Comparison of ENCODE assay signal across 20 cellular contexts in genomic region chr2:209519271-209519670, GRCh38.
"Had no signal": no experiment of that assay in that cellular context is flagged by ENCODE, and none has a peak within 500 bp of the region (broad histone marks: within the 10 kb centered on the region; RNA-seq: fewer than 3 reads in every experiment).

No MANE protein-coding gene starts in this region.

- DNase-seq: activated CD4-positive, alpha-beta memory T cell treated with anti-CD3 and anti-CD28 coated beads for 36 hours; activated CD4-positive, alpha-beta T cell treated with anti-CD3 and anti-CD28 coated beads for 48 hours; activated naive CD4-positive, alpha-beta T cell treated with anti-CD3 and anti-CD28 coated beads for 36 hours; activated naive CD8-positive, alpha-beta T cell treated with anti-CD3 and anti-CD28 coated beads, Interleukin-2, amount 10 ng/mL, durations not matched to agents 7 days and 5 days; activated T-cell treated with anti-CD3 and anti-CD28 coated beads, Interleukin-2, amount 50 U/mL, for 48 hours; amygdala; cerebellar nuclear complex; left colon; pancreas; psoas muscle; spleen; stimulated activated CD4-positive, alpha-beta T cell treated with anti-CD3 and anti-CD28 coated beads, Interleukin-4, amount 100 ng/mL, for 24 hours; stimulated activated naive CD4-positive, alpha-beta T cell treated with Interleukin-2 at 50 U/mL for 16 hours; T-helper 9 cell; upper lobe of left lung had no signal

- H3K27me3 ChIP-seq: pancreas, right atrium auricular region, spleen, upper lobe of left lung had no signal

- H3K4me3 Mint-ChIP-seq: activated CD4-positive, alpha-beta memory T cell treated with anti-CD3 and anti-CD28 coated beads for 36 hours; activated naive CD4-positive, alpha-beta T cell treated with anti-CD3 and anti-CD28 coated beads for 36 hours; activated naive CD8-positive, alpha-beta T cell treated with anti-CD3 and anti-CD28 coated beads, Interleukin-2, amount 10 ng/mL, durations not matched to agents 7 days and 5 days; memory B cell; nephron had no signal

- ATAC-seq: left colon, pancreas, psoas muscle had no signal

- H3K4me1 Mint-ChIP-seq: activated naive CD8-positive, alpha-beta T cell treated with anti-CD3 and anti-CD28 coated beads, Interleukin-2, amount 10 ng/mL, durations not matched to agents 7 days and 5 days; nephron had no signal

- H3K27ac Mint-ChIP-seq: activated CD4-positive, alpha-beta memory T cell treated with anti-CD3 and anti-CD28 coated beads for 36 hours; activated naive CD4-positive, alpha-beta T cell treated with anti-CD3 and anti-CD28 coated beads for 36 hours; activated naive CD8-positive, alpha-beta T cell treated with anti-CD3 and anti-CD28 coated beads, Interleukin-2, amount 10 ng/mL, durations not matched to agents 7 days and 5 days; memory B cell; nephron had no signal

- H3K4me3 ChIP-seq: coronary artery, pancreas, psoas muscle, right atrium auricular region, spleen, upper lobe of left lung had no signal

- H3K36me3 ChIP-seq: pancreas, right atrium auricular region, spleen, upper lobe of left lung had no signal

- H3K27me3 Mint-ChIP-seq: activated CD4-positive, alpha-beta memory T cell treated with anti-CD3 and anti-CD28 coated beads for 36 hours; activated naive CD8-positive, alpha-beta T cell treated with anti-CD3 and anti-CD28 coated beads, Interleukin-2, amount 10 ng/mL, durations not matched to agents 7 days and 5 days; memory B cell had no signal

- H3K9me3 ChIP-seq: pancreas, psoas muscle, right atrium auricular region, spleen, upper lobe of left lung had no signal

- H3K36me3 Mint-ChIP-seq: activated CD4-positive, alpha-beta memory T cell treated with anti-CD3 and anti-CD28 coated beads for 36 hours; activated naive CD8-positive, alpha-beta T cell treated with anti-CD3 and anti-CD28 coated beads, Interleukin-2, amount 10 ng/mL, durations not matched to agents 7 days and 5 days; memory B cell had no signal

- H3K27ac ChIP-seq: coronary artery, epithelial cell of prostate, pancreas, psoas muscle, right atrium auricular region, spleen, upper lobe of left lung had no signal

- H3K9me3 Mint-ChIP-seq: activated CD4-positive, alpha-beta memory T cell treated with anti-CD3 and anti-CD28 coated beads for 36 hours; activated naive CD4-positive, alpha-beta T cell treated with anti-CD3 and anti-CD28 coated beads for 36 hours; activated naive CD8-positive, alpha-beta T cell treated with anti-CD3 and anti-CD28 coated beads, Interleukin-2, amount 10 ng/mL, durations not matched to agents 7 days and 5 days; memory B cell; nephron had no signal

- H3K4me1 ChIP-seq: pancreas, psoas muscle, right atrium auricular region, upper lobe of left lung had no signal
